2 cellular contexts compared by ENCODE assay signal in the genomic region with DNA sequence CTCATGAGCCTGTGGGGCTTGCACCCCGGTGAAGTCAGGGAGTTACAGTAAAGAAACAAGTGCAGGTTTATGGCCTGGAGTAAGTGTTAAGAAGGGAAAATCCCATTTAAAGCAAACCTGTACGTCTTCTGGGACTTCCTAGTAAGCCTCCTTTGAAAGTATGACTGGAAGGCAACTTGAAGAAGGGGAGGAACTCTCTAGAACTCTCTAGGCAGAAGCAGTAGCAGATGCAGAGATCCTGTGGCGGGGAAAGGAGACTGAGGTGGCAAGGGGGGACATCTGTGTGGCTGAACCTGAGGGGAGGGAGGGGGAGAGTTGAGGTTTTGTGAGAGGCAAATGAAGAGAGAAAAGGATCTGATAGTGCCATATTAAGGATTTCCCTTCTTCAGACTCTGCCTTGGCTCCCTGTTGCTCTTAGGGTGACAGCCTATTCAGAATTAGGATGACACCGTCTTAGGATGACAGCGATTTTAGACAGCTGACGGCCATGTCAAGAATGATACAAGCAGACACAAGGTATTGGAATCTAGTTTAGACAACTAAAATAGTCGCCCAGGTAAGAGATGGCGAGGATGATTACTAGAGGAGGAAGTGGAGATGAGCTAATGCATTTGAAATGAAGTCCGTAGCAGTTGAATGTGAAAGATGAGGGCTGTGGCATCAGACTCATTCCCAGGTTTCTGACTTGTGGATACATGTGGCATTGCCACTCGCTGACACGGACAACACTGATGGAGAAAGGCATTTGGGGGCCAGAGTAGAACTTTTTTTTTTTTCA.
TF ChIP-seq lines count a peak whose summit lies in the region.

No MANE protein-coding gene starts in this region.

TF ChIP-seq in GM23338, 12 proteins besides CTCF, POLR2A, EP300 and RAD21:
- TF ChIP-seq ZNF114 (CRISPR knock-in tag; IDR thresholded peaks at IDR 0.05) = no peak
- no peak for TF ChIP-seq STAT1 (IDR thresholded peaks at IDR 0.05; ENCODE audit: unreplicated experiment)
- TF ChIP-seq NANOG (IDR thresholded peaks at IDR 0.05; ENCODE audit: borderline replicate concordance) = no peak
- no peak for TF ChIP-seq ZNF331 (CRISPR knock-in tag; IDR thresholded peaks at IDR 0.05; ENCODE audit: low read depth)
- TF ChIP-seq CREB1 (CRISPR knock-in tag; IDR thresholded peaks at IDR 0.05; ENCODE audit: low read depth) = no peak
- TF ChIP-seq JUNB (IDR thresholded peaks at IDR 0.05; ENCODE audit: unreplicated experiment) = no peak
- TF ChIP-seq EZH2 (IDR thresholded peaks at IDR 0.05; ENCODE audit: low read depth, unreplicated experiment) = no peak
- TF ChIP-seq, protein P1, sequence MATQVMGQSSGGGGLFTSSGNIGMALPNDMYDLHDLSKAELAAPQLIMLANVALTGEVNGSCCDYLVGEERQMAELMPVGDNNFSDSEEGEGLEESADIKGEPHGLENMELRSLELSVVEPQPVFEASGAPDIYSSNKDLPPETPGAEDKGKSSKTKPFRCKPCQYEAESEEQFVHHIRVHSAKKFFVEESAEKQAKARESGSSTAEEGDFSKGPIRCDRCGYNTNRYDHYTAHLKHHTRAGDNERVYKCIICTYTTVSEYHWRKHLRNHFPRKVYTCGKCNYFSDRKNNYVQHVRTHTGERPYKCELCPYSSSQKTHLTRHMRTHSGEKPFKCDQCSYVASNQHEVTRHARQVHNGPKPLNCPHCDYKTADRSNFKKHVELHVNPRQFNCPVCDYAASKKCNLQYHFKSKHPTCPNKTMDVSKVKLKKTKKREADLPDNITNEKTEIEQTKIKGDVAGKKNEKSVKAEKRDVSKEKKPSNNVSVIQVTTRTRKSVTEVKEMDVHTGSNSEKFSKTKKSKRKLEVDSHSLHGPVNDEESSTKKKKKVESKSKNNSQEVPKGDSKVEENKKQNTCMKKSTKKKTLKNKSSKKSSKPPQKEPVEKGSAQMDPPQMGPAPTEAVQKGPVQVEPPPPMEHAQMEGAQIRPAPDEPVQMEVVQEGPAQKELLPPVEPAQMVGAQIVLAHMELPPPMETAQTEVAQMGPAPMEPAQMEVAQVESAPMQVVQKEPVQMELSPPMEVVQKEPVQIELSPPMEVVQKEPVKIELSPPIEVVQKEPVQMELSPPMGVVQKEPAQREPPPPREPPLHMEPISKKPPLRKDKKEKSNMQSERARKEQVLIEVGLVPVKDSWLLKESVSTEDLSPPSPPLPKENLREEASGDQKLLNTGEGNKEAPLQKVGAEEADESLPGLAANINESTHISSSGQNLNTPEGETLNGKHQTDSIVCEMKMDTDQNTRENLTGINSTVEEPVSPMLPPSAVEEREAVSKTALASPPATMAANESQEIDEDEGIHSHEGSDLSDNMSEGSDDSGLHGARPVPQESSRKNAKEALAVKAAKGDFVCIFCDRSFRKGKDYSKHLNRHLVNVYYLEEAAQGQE (IDR thresholded peaks at IDR 0.05; ENCODE audit: unreplicated experiment) = no peak
- TF ChIP-seq, protein P2, sequence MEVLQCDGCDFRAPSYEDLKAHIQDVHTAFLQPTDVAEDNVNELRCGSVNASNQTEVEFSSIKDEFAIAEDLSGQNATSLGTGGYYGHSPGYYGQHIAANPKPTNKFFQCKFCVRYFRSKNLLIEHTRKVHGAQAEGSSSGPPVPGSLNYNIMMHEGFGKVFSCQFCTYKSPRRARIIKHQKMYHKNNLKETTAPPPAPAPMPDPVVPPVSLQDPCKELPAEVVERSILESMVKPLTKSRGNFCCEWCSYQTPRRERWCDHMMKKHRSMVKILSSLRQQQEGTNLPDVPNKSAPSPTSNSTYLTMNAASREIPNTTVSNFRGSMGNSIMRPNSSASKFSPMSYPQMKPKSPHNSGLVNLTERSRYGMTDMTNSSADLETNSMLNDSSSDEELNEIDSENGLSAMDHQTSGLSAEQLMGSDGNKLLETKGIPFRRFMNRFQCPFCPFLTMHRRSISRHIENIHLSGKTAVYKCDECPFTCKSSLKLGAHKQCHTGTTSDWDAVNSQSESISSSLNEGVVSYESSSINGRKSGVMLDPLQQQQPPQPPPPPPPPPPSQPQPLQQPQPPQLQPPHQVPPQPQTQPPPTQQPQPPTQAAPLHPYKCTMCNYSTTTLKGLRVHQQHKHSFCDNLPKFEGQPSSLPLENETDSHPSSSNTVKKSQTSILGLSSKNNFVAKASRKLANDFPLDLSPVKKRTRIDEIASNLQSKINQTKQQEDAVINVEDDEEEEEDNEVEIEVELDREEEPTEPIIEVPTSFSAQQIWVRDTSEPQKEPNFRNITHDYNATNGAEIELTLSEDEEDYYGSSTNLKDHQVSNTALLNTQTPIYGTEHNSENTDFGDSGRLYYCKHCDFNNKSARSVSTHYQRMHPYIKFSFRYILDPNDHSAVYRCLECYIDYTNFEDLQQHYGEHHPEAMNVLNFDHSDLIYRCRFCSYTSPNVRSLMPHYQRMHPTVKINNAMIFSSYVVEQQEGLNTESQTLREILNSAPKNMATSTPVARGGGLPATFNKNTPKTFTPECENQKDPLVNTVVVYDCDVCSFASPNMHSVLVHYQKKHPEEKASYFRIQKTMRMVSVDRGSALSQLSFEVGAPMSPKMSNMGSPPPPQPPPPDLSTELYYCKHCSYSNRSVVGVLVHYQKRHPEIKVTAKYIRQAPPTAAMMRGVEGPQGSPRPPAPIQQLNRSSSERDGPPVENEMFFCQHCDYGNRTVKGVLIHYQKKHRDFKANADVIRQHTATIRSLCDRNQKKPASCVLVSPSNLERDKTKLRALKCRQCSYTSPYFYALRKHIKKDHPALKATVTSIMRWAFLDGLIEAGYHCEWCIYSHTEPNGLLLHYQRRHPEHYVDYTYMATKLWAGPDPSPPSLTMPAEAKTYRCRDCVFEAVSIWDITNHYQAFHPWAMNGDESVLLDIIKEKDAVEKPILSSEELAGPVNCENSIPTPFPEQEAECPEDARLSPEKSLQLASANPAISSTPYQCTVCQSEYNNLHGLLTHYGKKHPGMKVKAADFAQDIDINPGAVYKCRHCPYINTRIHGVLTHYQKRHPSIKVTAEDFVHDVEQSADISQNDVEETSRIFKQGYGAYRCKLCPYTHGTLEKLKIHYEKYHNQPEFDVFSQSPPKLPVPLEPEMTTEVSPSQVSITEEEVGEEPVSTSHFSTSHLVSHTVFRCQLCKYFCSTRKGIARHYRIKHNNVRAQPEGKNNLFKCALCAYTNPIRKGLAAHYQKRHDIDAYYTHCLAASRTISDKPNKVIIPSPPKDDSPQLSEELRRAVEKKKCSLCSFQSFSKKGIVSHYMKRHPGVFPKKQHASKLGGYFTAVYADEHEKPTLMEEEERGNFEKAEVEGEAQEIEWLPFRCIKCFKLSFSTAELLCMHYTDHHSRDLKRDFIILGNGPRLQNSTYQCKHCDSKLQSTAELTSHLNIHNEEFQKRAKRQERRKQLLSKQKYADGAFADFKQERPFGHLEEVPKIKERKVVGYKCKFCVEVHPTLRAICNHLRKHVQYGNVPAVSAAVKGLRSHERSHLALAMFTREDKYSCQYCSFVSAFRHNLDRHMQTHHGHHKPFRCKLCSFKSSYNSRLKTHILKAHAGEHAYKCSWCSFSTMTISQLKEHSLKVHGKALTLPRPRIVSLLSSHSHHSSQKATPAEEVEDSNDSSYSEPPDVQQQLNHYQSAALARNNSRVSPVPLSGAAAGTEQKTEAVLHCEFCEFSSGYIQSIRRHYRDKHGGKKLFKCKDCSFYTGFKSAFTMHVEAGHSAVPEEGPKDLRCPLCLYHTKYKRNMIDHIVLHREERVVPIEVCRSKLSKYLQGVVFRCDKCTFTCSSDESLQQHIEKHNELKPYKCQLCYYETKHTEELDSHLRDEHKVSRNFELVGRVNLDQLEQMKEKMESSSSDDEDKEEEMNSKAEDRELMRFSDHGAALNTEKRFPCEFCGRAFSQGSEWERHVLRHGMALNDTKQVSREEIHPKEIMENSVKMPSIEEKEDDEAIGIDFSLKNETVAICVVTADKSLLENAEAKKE (CRISPR knock-in tag; IDR thresholded peaks at IDR 0.05) = no peak
- TF ChIP-seq POLR2AphosphoS5 (IDR thresholded peaks at IDR 0.05; ENCODE audit: low read depth) = no peak

TF ChIP-seq in neural cell, 6 proteins besides CTCF, POLR2A, EP300 and RAD21:
- TF ChIP-seq POLR2AphosphoS5 (IDR thresholded peaks at IDR 0.05) (no peak), TAF1 (IDR thresholded peaks at IDR 0.05; ENCODE audit: low read depth) (no peak)
